8 cellular contexts compared by ENCODE assay signal in the genomic region with DNA sequence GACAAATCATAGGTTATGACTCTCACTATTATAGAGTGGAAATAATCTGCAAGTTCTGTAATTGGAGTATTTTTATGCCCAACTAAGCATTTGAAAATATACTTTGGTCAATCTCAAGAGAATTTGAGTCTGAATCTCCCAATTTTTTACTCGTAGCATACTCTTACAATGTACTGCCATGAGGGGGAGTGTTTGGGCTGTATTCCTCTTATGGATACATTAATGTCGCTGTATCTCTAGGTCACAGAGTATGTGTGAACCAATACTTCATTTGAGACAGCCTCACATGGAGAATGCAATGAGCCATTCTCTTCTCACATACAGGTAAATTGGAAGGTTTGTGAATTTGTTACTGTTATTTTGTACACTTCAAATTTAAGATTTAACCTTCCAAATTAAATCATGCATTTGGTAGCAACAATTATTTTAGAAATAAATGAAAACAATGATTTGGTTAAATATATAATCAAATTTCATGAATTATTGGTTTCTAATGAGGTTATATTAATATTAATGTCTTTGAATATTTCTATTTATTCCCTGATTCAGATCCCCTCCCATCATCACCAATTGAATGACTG. TPM values are rescaled to one million over a fixed set of nuclear protein-coding genes. Genes with fewer than 3 reads are reported as not detected.
DNase-seq lines count a peak whose midpoint lies in the region; ATAC-seq and TF ChIP-seq lines count a peak whose summit lies in the region.

No MANE protein-coding gene starts in this region.

- H3K9ac ChIP-seq in mammary epithelial cell (ENCODE audit: insufficient read depth, low read length) = no peak overlapping the region

- no peaks in the 10 kb centered on the region for H3K36me3 ChIP-seq in OCI-LY7 (ENCODE audit: insufficient read depth, low read length)
- no peaks in the 10 kb centered on the region for H3K36me3 ChIP-seq in mammary epithelial cell (ENCODE audit: insufficient read depth, low read length)
- H3K36me3 ChIP-seq in upper lobe of left lung = no peaks in the 10 kb centered on the region

- in situ Hi-C loops in mammary epithelial cell (cut with MboI; ENCODE audit: low sequenced_read_pairs in 2 of 2) = loop anchor here (5.0 to 25.0 kb wide), 2 partner anchors 110 to 195 kb away; no protein-coding TSS in a partner anchor

- TF ChIP-seq EP300 in upper lobe of left lung (IDR thresholded peaks at IDR 0.05) = no peak

- no peak for DNase-seq in Right ventricle myocardium inferior (ENCODE audit: missing footprints)
- DNase-seq in cardiac septum (ENCODE audit: low spot score) = no peak
- DNase-seq in HuH-7 (ENCODE audit: low spot score) = peak; percentile 22
- peak; percentile 83 for DNase-seq in OCI-LY7 (ENCODE audit: low spot score)
- peak; percentile 61 for DNase-seq in mammary epithelial cell
- DNase-seq in left colon = no peak
- peak in 1 of 2 donors; percentile 23 for DNase-seq in upper lobe of left lung

- no peaks in the 10 kb centered on the region for H3K9me2 ChIP-seq in OCI-LY7 (ENCODE audit: insufficient read depth, low read length)

- BruUV-seq in OCI-LY7 (replicated peaks; lab: Mats Ljungman, UMichigan) = no TSS peak
- no TSS peak for BruUV-seq in mammary epithelial cell (replicated peaks; lab: Mats Ljungman, UMichigan)

- H3K4me1 ChIP-seq in OCI-LY7 (ENCODE audit: insufficient read depth, low read length, poor library complexity, severe bottlenecking) = peaks cover 6% of the 10 kb centered on the region
- H3K4me1 ChIP-seq in mammary epithelial cell (ENCODE audit: insufficient read depth, low read length) = no peaks in the 10 kb centered on the region
- H3K4me1 ChIP-seq in upper lobe of left lung = no peaks in the 10 kb centered on the region

- intact Hi-C loops in Right ventricle myocardium inferior (cut with DNase I) = loop anchor here (2.0 to 10.0 kb wide), 2 partner anchors 107 to 191 kb away; no protein-coding TSS in a partner anchor
- intact Hi-C loops in cardiac septum (cut with DNase I) = no loop called here
- intact Hi-C loops in OCI-LY7 (cut with micrococcal nuclease; ENCODE audit: unreplicated experiment) = loop anchor here (1.0 to 2.0 kb wide), 5 partner anchors 34 to 217 kb away; no protein-coding TSS in a partner anchor
- intact Hi-C loops in mammary epithelial cell (cut with micrococcal nuclease) = loop anchor here (1.0 to 5.0 kb wide), 5 partner anchors 34 to 215 kb away; no protein-coding TSS in a partner anchor
- intact Hi-C loops in left colon (cut with DNase I, micrococcal nuclease) = loop anchor here in 1 of 2 donors (2.0 kb wide), 1 partner anchor 191 kb away; no protein-coding TSS in a partner anchor

- TF ChIP-seq CTCF in OCI-LY7 (conservative IDR thresholded peaks at IDR 0.05; ENCODE audit: low read length) (peak; percentile 93), mammary epithelial cell (conservative IDR thresholded peaks at IDR 0.05 in 1 of 2, IDR thresholded peaks at IDR 0.05 in 1 of 2; ENCODE audit: extremely low read depth in 1 of 2, insufficient read depth in 1 of 2, low read depth in 1 of 2, low read length in 2 of 2) (peak; percentile 72 to 76), upper lobe of left lung (IDR thresholded peaks at IDR 0.05) (peak; percentile 40 to 78 (median 65))

- H3K9me3 ChIP-seq in OCI-LY7 (ENCODE audit: low read length) (no peaks in the 10 kb centered on the region), mammary epithelial cell (replicated peaks; ENCODE audit: insufficient read depth, low read length) (no peaks in the 10 kb centered on the region), upper lobe of left lung (no peaks in the 10 kb centered on the region)

- H3K27ac ChIP-seq in OCI-LY7 (ENCODE audit: low read depth, low read length, poor library complexity, severe bottlenecking) (no peak overlapping the region), mammary epithelial cell (ENCODE audit: insufficient read depth, low read depth, low read length) (no peak overlapping the region), upper lobe of left lung (no peak overlapping the region)

- CTCF ChIA-PET in OCI-LY7 (lab: Charles Lee; ENCODE audit: unreplicated experiment) (no interaction called here), mammary epithelial cell (lab: Charles Lee; ENCODE audit: low non-redundant PET) (interaction anchor here (1.2 kb wide), 1 partner anchor 110 kb away, joined by 3 read pairs; no protein-coding TSS in a partner anchor)

- dilution Hi-C loops in mammary epithelial cell (cut with HindIII; ENCODE audit: low sequenced_read_pairs) = loop anchor here (10.0 to 25.0 kb wide), 2 partner anchors 107 to 185 kb away; no protein-coding TSS in a partner anchor

- H3K4me3 ChIP-seq in OCI-LY7 (ENCODE audit: low read depth, low read length, poor library complexity, severe bottlenecking) (no peak overlapping the region), mammary epithelial cell (replicated peaks in 1 of 3; ENCODE audit: insufficient read depth in 1 of 3, low read depth in 2 of 3, low read length in 3 of 3) (no peak overlapping the region), upper lobe of left lung (no peak overlapping the region)

- H3K27me3 ChIP-seq in mammary epithelial cell (ENCODE audit: insufficient read depth, low read length) (no peaks in the 10 kb centered on the region), upper lobe of left lung (no peaks in the 10 kb centered on the region)

- H4K20me1 ChIP-seq in OCI-LY7 (ENCODE audit: insufficient read depth, low read length) (no peaks in the 10 kb centered on the region), mammary epithelial cell (ENCODE audit: insufficient read depth, low read length) (no peaks in the 10 kb centered on the region)

- H2AFZ ChIP-seq in OCI-LY7 (ENCODE audit: low read length) (peak overlapping the region; percentile 76), mammary epithelial cell (ENCODE audit: low read depth, low read length) (no peak overlapping the region)

- H3K79me2 ChIP-seq in OCI-LY7 (ENCODE audit: insufficient read depth, low read depth, low read length) = no peaks in the 10 kb centered on the region
- H3K79me2 ChIP-seq in mammary epithelial cell (ENCODE audit: insufficient read depth, low read length) = no peaks in the 10 kb centered on the region

- POLR2A ChIA-PET in OCI-LY7 (lab: Charles Lee) = no interaction called here

- TF ChIP-seq POLR2A in upper lobe of left lung (IDR thresholded peaks at IDR 0.05) = no peak

- no peak overlapping the region for H3K4me2 ChIP-seq in OCI-LY7 (ENCODE audit: low read length)
- no peak overlapping the region for H3K4me2 ChIP-seq in mammary epithelial cell (ENCODE audit: insufficient read depth, low read depth, low read length)

- peak; percentile 78 for ATAC-seq in Right ventricle myocardium inferior
- ATAC-seq in GM21786 (IDR thresholded peaks at IDR 0.05; ENCODE audit: unreplicated experiment) = peak; percentile 100
- peak; percentile 100 for ATAC-seq in left colon
- peak; percentile 89 to 93 for ATAC-seq in upper lobe of left lung (ENCODE audit: low FRiP score in 2 of 2)

- 20% methylated on average over 2 of the region's 2 CpGs for WGBS in mammary epithelial cell (ENCODE audit: low coverage, missing lambda C conversion rate)
- 0 to 3% methylated on average over 2 of the region's 2 CpGs for WGBS in upper lobe of left lung, 2 donors

RNA-seq across cellular contexts. Expression of a gene that starts 5.5 kb away (rescaled TPM):
- 0.92 TPM for total RNA-seq in Right ventricle myocardium inferior
- 1.4 TPM for total RNA-seq in cardiac septum
- not detected in 2 replicates for total RNA-seq in OCI-LY7 (2014; rRNA removed; shearing (Covaris generic))
- total RNA-seq in OCI-LY7 (2022) = 0.18 TPM in 1 of 2 replicates, not detected in the other
- total RNA-seq in mammary epithelial cell = 10 to 100 TPM; 13.0 to 23.7 TPM
- 4.2 TPM for polyA plus RNA-seq in mammary epithelial cell
- not detected for polyA minus RNA-seq in mammary epithelial cell
- 1 to 10 TPM; 4.6 to 4.9 TPM for total RNA-seq in left colon
- total RNA-seq in upper lobe of left lung = 1 to 10 TPM; 2.4 to 9.9 (median 4.5) TPM

RNA-seq across cellular contexts. Expression of a gene that starts 33.4 kb away (rescaled TPM):
- total RNA-seq in Right ventricle myocardium inferior (0.95 TPM), cardiac septum (3.9 TPM), OCI-LY7 (2022) (not detected in 2 replicates), mammary epithelial cell (1 to 10 TPM in 1 of 2 donors, under 1 TPM in 1; 0.47 to 1.7 TPM), left colon (under 1 TPM; 0.43 to 0.45 TPM), upper lobe of left lung (not detected)
- total RNA-seq in OCI-LY7 (2014; rRNA removed; shearing (Covaris generic)) = not detected in 2 replicates
- polyA plus RNA-seq in mammary epithelial cell = not detected
- not detected for polyA minus RNA-seq in mammary epithelial cell

Comparison
In these comparisons a context has a peak if more than half of its experiments do, and no peak if none do; other contexts are left out.
1. DNase-seq: peak in HuH-7 (single experiment), OCI-LY7 (single experiment) and mammary epithelial cell (single experiment); none in Right ventricle myocardium inferior (single experiment), cardiac septum (single experiment) and left colon (0 of 2).
2. Peak in every context shown above with its lines, with median percentiles within 50 percentile points of each other: ATAC-seq and CTCF ChIP-seq.